Comparison of ENCODE assay signal across 25 cellular contexts in genomic region chr10:110753462-110753861, GRCh38.
"Had no signal": no experiment of that assay in that cellular context is flagged by ENCODE, and none has a peak within 500 bp of the region (broad histone marks: within the 10 kb centered on the region; RNA-seq: fewer than 3 reads in every experiment).

No MANE protein-coding gene starts in this region.

- H3K9me3 Mint-ChIP-seq: effector memory CD8-positive, alpha-beta T cell had no signal

- H3K27me3 Mint-ChIP-seq: activated naive CD8-positive, alpha-beta T cell treated with anti-CD3 and anti-CD28 coated beads, Interleukin-2, amount 10 ng/mL, durations not matched to agents 7 days and 5 days; effector memory CD8-positive, alpha-beta T cell had no signal

- H3K4me3 Mint-ChIP-seq: activated naive CD8-positive, alpha-beta T cell treated with anti-CD3 and anti-CD28 coated beads, Interleukin-2, amount 10 ng/mL, durations not matched to agents 7 days and 5 days; effector memory CD8-positive, alpha-beta T cell; naive thymus-derived CD4-positive, alpha-beta T cell had no signal

- H3K27ac ChIP-seq: brain microvascular endothelial cell, coronary artery, dorsolateral prefrontal cortex, gastrocnemius medialis, thoracic aorta, VCaP had no signal

- ATAC-seq: effector memory CD8-positive, alpha-beta T cell; gastrocnemius medialis; left colon; naive thymus-derived CD4-positive, alpha-beta T cell; right cardiac atrium had no signal

- H3K9me3 ChIP-seq: gastrocnemius medialis, thoracic aorta had no signal

- H3K27ac Mint-ChIP-seq: activated naive CD8-positive, alpha-beta T cell treated with anti-CD3 and anti-CD28 coated beads, Interleukin-2, amount 10 ng/mL, durations not matched to agents 7 days and 5 days; effector memory CD8-positive, alpha-beta T cell had no signal

- H3K4me3 ChIP-seq: coronary artery, dorsolateral prefrontal cortex, gastrocnemius medialis, thoracic aorta had no signal

- H3K27me3 ChIP-seq: brain microvascular endothelial cell, dorsolateral prefrontal cortex, gastrocnemius medialis had no signal

- DNase-seq: activated CD4-positive, alpha-beta T cell treated with anti-CD3 and anti-CD28 coated beads for 1 hour; activated CD8-positive, alpha-beta memory T cell treated with anti-CD3 and anti-CD28 coated beads for 24 hours; activated naive CD4-positive, alpha-beta T cell; activated naive CD8-positive, alpha-beta T cell treated with anti-CD3 and anti-CD28 coated beads, Interleukin-2, amount 10 ng/mL, durations not matched to agents 7 days and 5 days; amniotic stem cell; brain microvascular endothelial cell; dorsolateral prefrontal cortex; effector memory CD8-positive, alpha-beta T cell; erythroblast; gastrocnemius medialis; glutamatergic neuron; islet precursor cell; left colon; midbrain; naive thymus-derived CD4-positive, alpha-beta T cell; posterior cingulate gyrus; right cardiac atrium; stimulated activated CD4-positive, alpha-beta T cell treated with anti-CD3 and anti-CD28 coated beads, Interleukin-15, amount 100 ng/mL, for 24 hours; stimulated activated CD4-positive, alpha-beta T cell treated with anti-CD3 and anti-CD28 coated beads, Interleukin-2, amount 100 ng/mL, for 24 hours; stimulated activated naive CD4-positive, alpha-beta T cell; T-helper 9 cell; trophoblast cell had no signal

- H3K36me3 ChIP-seq: brain microvascular endothelial cell, gastrocnemius medialis, thoracic aorta had no signal
